Comparison of ENCODE assay signal across 1 cellular context in genomic region chr6:134720353-134721094, GRCh38.
TF ChIP-seq lines count a peak whose summit lies in the region.

No MANE protein-coding gene starts in this region.

TF ChIP-seq in SK-N-SH treated with all-trans-retinoic acid at 6 μM for 48 hours, 23 proteins besides CTCF, POLR2A, EP300 and RAD21 (continued from another document):
- TF ChIP-seq ZNF70 (CRISPR knock-in tag; IDR thresholded peaks at IDR 0.05) = no peak
- TF ChIP-seq POU6F1 (CRISPR knock-in tag; IDR thresholded peaks at IDR 0.05; ENCODE audit: borderline replicate concordance, low read depth) = no peak
- TF ChIP-seq ZNF565 (CRISPR knock-in tag; conservative IDR thresholded peaks at IDR 0.05; ENCODE audit: low read depth) = no peak
- no peak for TF ChIP-seq OSR1 (CRISPR knock-in tag; IDR thresholded peaks at IDR 0.05)
